7 cellular contexts compared by ENCODE assay signal in genomic region chr7:92362131-92362530, GRCh38.
"Had no signal": no experiment of that assay in that cellular context is flagged by ENCODE, and none has a peak within 500 bp of the region (broad histone marks: within the 10 kb centered on the region; RNA-seq: fewer than 3 reads in every experiment).

No MANE protein-coding gene starts in this region.

- H3K4me3 ChIP-seq: K562 had no signal

- DNase-seq: IMR-90, KBM-7 had no signal

- H3K27ac Mint-ChIP-seq: IgD-negative memory B cell had no signal

- H3K27ac ChIP-seq: HL-60 had no signal

- ATAC-seq: HepG2, K562 had no signal

- H3K4me1 Mint-ChIP-seq: IgD-negative memory B cell had no signal

- H3K27me3 Mint-ChIP-seq: IgD-negative memory B cell had no signal

- FAIRE-seq: HepG2, HTR-8/SVneo, K562 had no signal

- H3K9me3 Mint-ChIP-seq: IgD-negative memory B cell had no signal

- H3K4me3 Mint-ChIP-seq: IgD-negative memory B cell had no signal
